Comparison of ENCODE assay signal across 8 cellular contexts in the genomic region with DNA sequence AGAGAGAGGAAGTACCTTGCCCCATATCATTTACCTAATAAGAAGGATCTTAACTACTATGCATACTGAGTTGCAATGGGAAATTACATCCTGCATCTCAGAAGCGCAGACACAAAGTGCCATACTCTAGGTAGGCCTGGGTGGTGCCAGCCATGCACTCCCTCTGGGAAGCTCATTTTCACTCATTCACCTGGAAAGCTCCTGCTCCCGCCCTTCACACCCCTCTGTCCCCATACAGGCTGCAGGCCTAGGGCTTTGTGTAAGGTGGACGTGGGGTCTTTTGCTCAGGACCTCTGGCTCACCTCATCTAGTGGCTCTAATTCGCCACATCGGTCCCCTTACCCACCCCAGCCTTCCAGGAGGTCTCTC. TPM values are rescaled to one million over a fixed set of nuclear protein-coding genes. Genes with fewer than 3 reads are reported as not detected.
A peak's percentile ranks its signal among the peaks of the same experiment; 100 is the strongest.
DNase-seq lines count a peak whose midpoint lies in the region; ATAC-seq, FAIRE-seq and TF ChIP-seq lines count a peak whose summit lies in the region.

No MANE protein-coding gene starts in this region.

- BruUV-seq in Caco-2 (replicated peaks; lab: Mats Ljungman, UMichigan), result no TSS peak

- peak overlapping the region; percentile 81 for H3K4me2 ChIP-seq in OCI-LY1 (ENCODE audit: low read length)

- H3K4me1 ChIP-seq in Caco-2 (peaks cover 13% of the 10 kb centered on the region), OCI-LY1 (ENCODE audit: insufficient read depth, low read length, severe bottlenecking) (peaks cover 15% of the 10 kb centered on the region), esophagus (ENCODE audit: control insufficient read depth in 2 of 2, insufficient read depth in 2 of 2, low read length in 1 of 2) (peaks cover 0 to 5% of the 10 kb centered on the region in 2 donors)

- no peaks in the 10 kb centered on the region for H4K20me1 ChIP-seq in OCI-LY1 (ENCODE audit: insufficient read depth, low read length)

- CTCF ChIA-PET in Caco-2 (lab: Charles Lee), result interaction anchor here (1.0 kb wide), 2 partner anchors 13 to 24 kb away, joined by 3 read pairs; partner anchors contain the start of gene OSCP1

- peaks cover 20% of the 10 kb centered on the region for H3K36me3 Mint-ChIP-seq in Caco-2 (ENCODE audit: insufficient read depth, unreplicated experiment)

- H3K4me1 Mint-ChIP-seq in Caco-2 (ENCODE audit: low read depth, unreplicated experiment), result peaks cover 12% of the 10 kb centered on the region

- H3K27me3 ChIP-seq in Caco-2 (replicated peaks; ENCODE audit: control insufficient read depth, insufficient read depth, low read length) (no peaks in the 10 kb centered on the region), OCI-LY1 (ENCODE audit: insufficient read depth, low read length) (no peaks in the 10 kb centered on the region), esophagus (ENCODE audit: control insufficient read depth in 1 of 2, insufficient read depth in 2 of 2, low read length in 2 of 2) (no peaks in the 10 kb centered on the region)

- H3F3A ChIP-seq in OCI-LY1 (ENCODE audit: insufficient read depth, low read length), result no peaks in the 10 kb centered on the region

- FAIRE-seq in HTR-8/SVneo (lab: Jason Lieb, UNC), result no peak

- no peaks in the 10 kb centered on the region for H3K9me3 ChIP-seq in Caco-2
- peaks cover 4% of the 10 kb centered on the region; the same call in 1 of the 2 replicates for H3K9me3 ChIP-seq in OCI-LY1 (ENCODE audit: low read length)
- no peaks in the 10 kb centered on the region for H3K9me3 ChIP-seq in esophagus (ENCODE audit: control insufficient read depth in 2 of 2, insufficient read depth in 1 of 2, low read depth in 1 of 2, low read length in 1 of 2)

- ATAC-seq in omental fat pad (ENCODE audit: low FRiP score) (peak; percentile 1), HG03196 (IDR thresholded peaks at IDR 0.05; ENCODE audit: unreplicated experiment) (no peak)

- DNase-seq in Caco-2 (no peak), omental fat pad (ENCODE audit: low spot score) (no peak), activated gamma-delta T cell treated with Interleukin-2 at 50 U/mL for 16 hours (no peak), HTR-8/SVneo (ENCODE audit: insufficient read length, low spot score) (no peak), SIG-M5 treated with dmso at 0.1 percent for 504 hours (lab: John Stamatoyannopoulos, UW; ENCODE audit: unreplicated experiment) (no peak)

- peak overlapping the region; percentile 61 for H3K4me3 ChIP-seq in Caco-2 (ENCODE audit: low read depth, low read length)
- H3K4me3 ChIP-seq in OCI-LY1 (ENCODE audit: low read depth, low read length, poor library complexity, severe bottlenecking), result peak overlapping the region; percentile 98
- peak overlapping the region; percentile 77 to 93 for H3K4me3 ChIP-seq in esophagus (ENCODE audit: low read depth in 1 of 2, low read length in 2 of 2)

- H3K79me2 ChIP-seq in OCI-LY1 (ENCODE audit: insufficient read depth, low read length), result no peaks in the 10 kb centered on the region

- H3K27me3 Mint-ChIP-seq in Caco-2 (ENCODE audit: insufficient read depth, unreplicated experiment), result no peaks in the 10 kb centered on the region

- no peaks in the 10 kb centered on the region for H3K9me3 Mint-ChIP-seq in Caco-2 (ENCODE audit: unreplicated experiment)

- H3K27ac ChIP-seq in OCI-LY1 (ENCODE audit: low read depth, low read length, poor library complexity, severe bottlenecking) (peak overlapping the region; percentile 28), esophagus (ENCODE audit: low read depth in 2 of 2, low read length in 1 of 2) (peak overlapping the region; percentile 32 to 88)

- no peak overlapping the region for H2AFZ ChIP-seq in OCI-LY1 (ENCODE audit: low read length)

- no peak for TF ChIP-seq CTCF in Caco-2 (IDR thresholded peaks at IDR 0.05; ENCODE audit: insufficient read depth in 1 of 2, low read depth in 1 of 2, low read length in 1 of 2, severe bottlenecking in 1 of 2, unreplicated experiment in 1 of 2)
- no peak for TF ChIP-seq CTCF in OCI-LY1 (IDR thresholded peaks at IDR 0.05; ENCODE audit: low read length)
- no peak for TF ChIP-seq CTCF in omental fat pad (IDR thresholded peaks at IDR 0.05)

- no peaks in the 10 kb centered on the region for H3K9me2 ChIP-seq in OCI-LY1 (ENCODE audit: low read depth, low read length)

- peak overlapping the region; percentile 90 for H3K4me3 Mint-ChIP-seq in Caco-2 (ENCODE audit: unreplicated experiment)

- intact Hi-C loops in Caco-2 (cut with micrococcal nuclease; ENCODE audit: unreplicated experiment), result no loop called here

- H3K9ac ChIP-seq in OCI-LY1 (ENCODE audit: low read length), result peak overlapping the region; percentile 96

- H3K36me3 ChIP-seq in Caco-2 (ENCODE audit: control insufficient read depth, insufficient read depth, low read length) (no peaks in the 10 kb centered on the region), OCI-LY1 (ENCODE audit: insufficient read depth, low read length) (peaks cover 37% of the 10 kb centered on the region), esophagus (ENCODE audit: control insufficient read depth in 2 of 2, insufficient read depth in 2 of 2, low read length in 1 of 2) (peaks cover 7 to 8% of the 10 kb centered on the region in 2 donors)

- WGBS in esophagus, 2 donors, result 15% methylated on average over 5 of the region's 5 CpGs

- POLR2A ChIA-PET in Caco-2 (lab: Charles Lee), result interaction anchor here (1.3 kb wide), 1 partner anchor 13 kb away, joined by 22 read pairs; the partner anchor contains the start of gene OSCP1

- peak overlapping the region; percentile 91 for H3K27ac Mint-ChIP-seq in Caco-2 (ENCODE audit: unreplicated experiment)

RNA-seq across cellular contexts. Expression of gene MRPS15, which starts 0.8 kb away (rescaled TPM):
- total RNA-seq in Caco-2 (2022), result 70.2 and 77.0 TPM in 2 replicates
- 100 to 1,000 TPM; 106 to 143 TPM for polyA plus RNA-seq in esophagus
- total RNA-seq in omental fat pad, result 10 to 100 TPM; 57.3 to 79.2 (median 71.7) TPM

RNA-seq across cellular contexts. Expression of gene OSCP1, which starts 13.1 kb away (rescaled TPM):
- total RNA-seq in Caco-2 (2022) (0.51 and 0.91 TPM in 2 replicates), omental fat pad (1 to 10 TPM; 5.0 to 7.2 (median 6.6) TPM)
- 1 to 10 TPM; 3.0 to 4.1 TPM for polyA plus RNA-seq in esophagus

RNA-seq across cellular contexts. Expression of gene CSF3R, which starts 19.3 kb away (rescaled TPM):
- total RNA-seq in Caco-2 (2022), result 1.3 and 1.4 TPM in 2 replicates
- 1 to 10 TPM in 1 of 2 donors, under 1 TPM in 1; 1.00 to 1.9 TPM for polyA plus RNA-seq in esophagus
- 100 to 1,000 TPM in 1 of 4 donors, 10 to 100 TPM in 3; 18.9 to 258 (median 41.8) TPM for total RNA-seq in omental fat pad
